ENCODE assay signal across 2 cellular contexts in genomic region chr19:52338931-52339536, GRCh38. TPM values are rescaled to one million over a fixed set of nuclear protein-coding genes. Genes with fewer than 3 reads are reported as not detected.
"Had no signal": no experiment of that assay in that cellular context is flagged by ENCODE, and none has a peak within 500 bp of the region (broad histone marks: within the 10 kb centered on the region; RNA-seq: fewer than 3 reads in every experiment).

No MANE protein-coding gene starts in this region.

RNA-seq across cellular contexts. Expression of gene ZNF610, which starts 3.0 kb away (rescaled TPM):
- total RNA-seq: HT-29, MCF 10A had no signal

RNA-seq across cellular contexts. Expression of gene ZNF880, which starts 30.7 kb away (rescaled TPM):
- total RNA-seq: HT-29 had no signal

RNA-seq across cellular contexts. Expression of gene ZNF528, which starts 58.6 kb away (rescaled TPM):
- total RNA-seq: HT-29 had no signal
